ENCODE assay signal across 9 cellular contexts in genomic region chr20:51660741-51661608, GRCh38.
A peak's percentile ranks its signal among the peaks of the same experiment; 100 is the strongest.
DNase-seq lines count a peak whose midpoint lies in the region; ATAC-seq, FAIRE-seq and TF ChIP-seq lines count a peak whose summit lies in the region.
"Had no signal": no experiment of that assay in that cellular context is flagged by ENCODE, and none has a peak within 500 bp of the region (broad histone marks: within the 10 kb centered on the region; RNA-seq: fewer than 3 reads in every experiment).

No MANE protein-coding gene starts in this region.

- no peak for TF ChIP-seq POLR2A in H1 (IDR thresholded peaks at IDR 0.05; ENCODE audit: control extremely low read depth in 1 of 2, low read depth in 2 of 2, low read length in 2 of 2)

- no peaks in the 10 kb centered on the region for H3K79me1 ChIP-seq in H1 (ENCODE audit: low read depth, low read length)

- H3K9ac ChIP-seq in PC-3 (ENCODE audit: low read length) (peak overlapping the region; percentile 73), H1 (replicated peaks in 1 of 4; ENCODE audit: extremely low read depth in 1 of 4, low read depth in 3 of 4, low read length in 3 of 4) (no peak overlapping the region)

- no peak overlapping the region for H2AK5ac ChIP-seq in H1 (ENCODE audit: low read depth, low read length)

- peak overlapping the region; percentile 35; the same call in 1 of the 2 replicates for H2BK5ac ChIP-seq in H1 (ENCODE audit: low read depth, low read length)

- H4K91ac ChIP-seq in H1 (replicated peaks; ENCODE audit: insufficient read length, low read length) = no peak overlapping the region

- no peak for FAIRE-seq in H1 (lab: Jason Lieb, UNC)

- H3K23ac ChIP-seq in H1 (ENCODE audit: insufficient read length) = no peak overlapping the region

- CTCF ChIA-PET in PC-3 (lab: Charles Lee) = interaction anchor here (0.6 to 1.5 kb wide), 4 partner anchors 35 to 148 kb away, joined by 3 to 9 read pairs (median 4); no protein-coding TSS in a partner anchor
- CTCF ChIA-PET in H1 (lab: Charles Lee; ENCODE audit: partially characterized antibody) = interaction anchor here (0.9 kb wide), 1 partner anchor 20 kb away, joined by 3 read pairs; no protein-coding TSS in a partner anchor

- no peaks in the 10 kb centered on the region for H3K9me2 ChIP-seq in PC-3 (replicated peaks; ENCODE audit: low read length)

- H3F3A ChIP-seq in PC-3 (ENCODE audit: low read length, unreplicated experiment) = peaks cover 25% of the 10 kb centered on the region

- H2BK120ac ChIP-seq in H1 (replicated peaks; ENCODE audit: low read depth, low read length) = no peak overlapping the region

- in situ Hi-C loops in KBM-7 (cut with MboI; ENCODE audit: low pct_unique_long_range_greater_than_20kb, low sequenced_read_pairs) = no loop called here

- no peak overlapping the region for H3K4ac ChIP-seq in H1 (replicated peaks; ENCODE audit: insufficient read length, low read depth, low read length)

- peaks cover 48% of the 10 kb centered on the region for H3K4me1 ChIP-seq in PC-3 (ENCODE audit: insufficient read depth, low read length)
- peaks cover 0 to 8% (median 5%) of the 10 kb centered on the region in 4 experiments; a peak in 4 of 7 replicates for H3K4me1 ChIP-seq in H1 (replicated peaks in 1 of 4; ENCODE audit: control insufficient read depth in 3 of 4, insufficient read depth in 4 of 4, low read length in 3 of 4)
- peaks cover 20% of the 10 kb centered on the region for H3K4me1 ChIP-seq in osteoblast (ENCODE audit: insufficient read depth, low read length)
- no peaks in the 10 kb centered on the region for H3K4me1 ChIP-seq in right atrium auricular region

- H3K4me2 ChIP-seq in PC-3 (ENCODE audit: low read length) = peak overlapping the region; percentile 53
- H3K4me2 ChIP-seq in H1 (ENCODE audit: insufficient read depth in 1 of 2, low read depth in 2 of 2, low read length in 2 of 2) = peak overlapping the region; percentile 0 to 23; a peak in 1 of 4 replicates
- H3K4me2 ChIP-seq in osteoblast (ENCODE audit: insufficient read depth, low read length) = peak overlapping the region; percentile 39

- POLR2A ChIA-PET in PC-3 (lab: Charles Lee; ENCODE audit: unreplicated experiment) = interaction anchor here (0.6 to 1.2 kb wide), 5 partner anchors 20 to 89 kb away, joined by 3 to 14 read pairs (median 4); no protein-coding TSS in a partner anchor
- POLR2A ChIA-PET in H1 (lab: Charles Lee; ENCODE audit: partially characterized antibody) = no interaction called here

- no peak overlapping the region for H3K56ac ChIP-seq in H1 (replicated peaks; ENCODE audit: insufficient read length, low read depth, low read length)

- no peak overlapping the region for H4K5ac ChIP-seq in H1 (ENCODE audit: insufficient read length, low read depth, low read length)

- no peak for TF ChIP-seq CTCF in PC-3 (conservative IDR thresholded peaks at IDR 0.05; ENCODE audit: low read depth, low read length)
- TF ChIP-seq CTCF in H1 (IDR thresholded peaks at IDR 0.05; ENCODE audit: control extremely low read depth in 1 of 3, insufficient read depth in 1 of 3, low read depth in 1 of 3, low read length in 3 of 3) = no peak
- no peak for TF ChIP-seq CTCF in osteoblast (IDR thresholded peaks at IDR 0.05; ENCODE audit: extremely low read depth, low read depth, low read length)
- TF ChIP-seq CTCF in right atrium auricular region (IDR thresholded peaks at IDR 0.05) = no peak

- no peak overlapping the region for H3K14ac ChIP-seq in H1 (ENCODE audit: insufficient read length)

- peak overlapping the region; percentile 32; the same call in 1 of the 2 replicates for H3K18ac ChIP-seq in H1 (ENCODE audit: extremely low read depth, low read length)

- no peak overlapping the region for H2BK15ac ChIP-seq in H1 (ENCODE audit: low read length)

- H3K23me2 ChIP-seq in H1 (ENCODE audit: low read depth, low read length) = no peaks in the 10 kb centered on the region

- no TSS peak for BruUV-seq in PC-3 (replicated peaks; lab: Mats Ljungman, UMichigan)

- H3K27me3 ChIP-seq in PC-3 (ENCODE audit: low read length) = no peaks in the 10 kb centered on the region
- no peaks in the 10 kb centered on the region for H3K27me3 ChIP-seq in H1 (replicated peaks in 1 of 4; ENCODE audit: control insufficient read depth in 3 of 4, extremely low read depth in 1 of 4, insufficient read depth in 3 of 4, low read length in 3 of 4)
- H3K27me3 ChIP-seq in osteoblast (ENCODE audit: insufficient read depth, low read length) = no peaks in the 10 kb centered on the region
- no peaks in the 10 kb centered on the region for H3K27me3 ChIP-seq in right atrium auricular region

- H3K9me3 ChIP-seq in PC-3 (ENCODE audit: low read length) (no peaks in the 10 kb centered on the region), H1 (ENCODE audit: insufficient read depth in 2 of 2, low read depth in 1 of 2, low read length in 1 of 2) (no peaks in the 10 kb centered on the region), osteoblast (ENCODE audit: low read depth, low read length) (no peaks in the 10 kb centered on the region), right atrium auricular region (no peaks in the 10 kb centered on the region)

- H3K27ac ChIP-seq in PC-3 (ENCODE audit: low read length) (peak overlapping the region; percentile 88), H1 (ENCODE audit: low read depth, low read length) (no peak overlapping the region), osteoblast (ENCODE audit: low read depth, low read length) (peak overlapping the region; percentile 83), right atrium auricular region (no peak overlapping the region)

- TF ChIP-seq RAD21 in H1 (IDR thresholded peaks at IDR 0.05 in 1 of 2, conservative IDR thresholded peaks at IDR 0.05 in 1 of 2; ENCODE audit: low read depth in 2 of 2, low read length in 2 of 2) = no peak

- DNase-seq in GM04503 (ENCODE audit: low read depth) = peak; percentile 84
- peak; percentile 100 for DNase-seq in PC-3
- DNase-seq in H1 (ENCODE audit: low read depth in 1 of 2, low spot score in 2 of 2) = no peak
- peak; percentile 93 for DNase-seq in osteoblast (ENCODE audit: insufficient read length, low spot score, missing footprints)
- DNase-seq in COLO668 (lab: John Stamatoyannopoulos, UW; ENCODE audit: unreplicated experiment) = no peak
- DNase-seq in KBM-7 = no peak
- no peak for DNase-seq in right atrium auricular region (ENCODE audit: low spot score)
- DNase-seq: erythroblast had no signal

- WGBS in H1 (ENCODE audit: extremely low coverage in 1 of 2, insufficient coverage in 1 of 2, insufficient read length in 1 of 2, insufficient replicate concordance in 2 of 2, low coverage in 1 of 2, low lambda C conversion rate in 2 of 2, missing lambda C conversion rate in 1 of 2), 2 experiments = 85% methylated on average over 6 of the region's 6 CpGs; no CpG with 5 or more reads in 1 of the 2 experiments

- H3K79me2 ChIP-seq in PC-3 (ENCODE audit: low read length) = no peaks in the 10 kb centered on the region
- no peaks in the 10 kb centered on the region for H3K79me2 ChIP-seq in H1 (ENCODE audit: control insufficient read depth in 1 of 2, insufficient read depth in 2 of 2, low read length in 2 of 2)
- no peaks in the 10 kb centered on the region for H3K79me2 ChIP-seq in osteoblast (ENCODE audit: insufficient read depth, low read length)

- ATAC-seq in PC-3 = peak; percentile 69
- ATAC-seq in GM19452 (IDR thresholded peaks at IDR 0.05; ENCODE audit: unreplicated experiment) = no peak

- H2AFZ ChIP-seq in PC-3 (ENCODE audit: low read length) (no peak overlapping the region), H1 (ENCODE audit: low read length) (no peak overlapping the region), osteoblast (ENCODE audit: low read length) (no peak overlapping the region)

- H4K8ac ChIP-seq in H1 (ENCODE audit: extremely low read depth, insufficient read depth, low read length) = no peak overlapping the region

- H3K36me3 ChIP-seq in PC-3 (ENCODE audit: low read depth, low read length) (no peaks in the 10 kb centered on the region), H1 (ENCODE audit: control insufficient read depth in 2 of 4, insufficient read depth in 4 of 4, low read length in 3 of 4) (no peaks in the 10 kb centered on the region), osteoblast (ENCODE audit: insufficient read depth, low read length) (no peaks in the 10 kb centered on the region), right atrium auricular region (no peaks in the 10 kb centered on the region)

- intact Hi-C loops in PC-3 (cut with micrococcal nuclease) = loop anchor here (1.0 to 10.0 kb wide), 5 partner anchors 22 to 324 kb away; no protein-coding TSS in a partner anchor

- H2BK12ac ChIP-seq in H1 (ENCODE audit: low read depth, low read length) = no peak overlapping the region

- H3K4me3 ChIP-seq in PC-3 (ENCODE audit: low read length) = peak overlapping the region; percentile 7; the same call in 1 of the 2 replicates
- H3K4me3 ChIP-seq in H1 (ENCODE audit: extremely low read depth in 1 of 4, insufficient read depth in 2 of 4, low read depth in 3 of 4, low read length in 4 of 4) = no peak overlapping the region
- H3K4me3 ChIP-seq in osteoblast (ENCODE audit: insufficient read depth, low read length) = no peak overlapping the region
- H3K4me3 ChIP-seq in right atrium auricular region = no peak overlapping the region

- TF ChIP-seq EP300 in H1 (IDR thresholded peaks at IDR 0.05; ENCODE audit: borderline replicate concordance in 1 of 2, low read depth in 2 of 2, low read length in 2 of 2) = no peak

- H4K20me1 ChIP-seq in PC-3 (ENCODE audit: low read length) = no peaks in the 10 kb centered on the region
- no peaks in the 10 kb centered on the region for H4K20me1 ChIP-seq in H1 (replicated peaks in 1 of 2; ENCODE audit: control insufficient read depth in 1 of 2, insufficient read depth in 2 of 2, low read length in 2 of 2)
- H4K20me1 ChIP-seq in osteoblast (ENCODE audit: insufficient read depth, low read length) = no peaks in the 10 kb centered on the region

- H2BK20ac ChIP-seq in H1 (ENCODE audit: low read length) = no peak overlapping the region

TF ChIP-seq in H1, 55 proteins besides CTCF, POLR2A, EP300 and RAD21:
- no peak for TF ChIP-seq CHD2 (IDR thresholded peaks at IDR 0.05; ENCODE audit: low read length)

Comparison
In these comparisons a context has a peak if more than half of its experiments do, and no peak if none do; other contexts are left out.
1. DNase-seq: peak in GM04503 (single experiment), PC-3 (single experiment) and osteoblast (single experiment); none in H1 (0 of 2), COLO668 (single experiment), KBM-7 (single experiment) and right atrium auricular region (single experiment).
2. H3K27ac ChIP-seq: peak in PC-3 (single experiment) and osteoblast (single experiment); none in H1 (single experiment) and right atrium auricular region (0 of 2).
3. Peak in every context shown above with its lines, with median percentiles within 50 percentile points of each other: H3K4me2 ChIP-seq.